ENCODE assay signal across 2 cellular contexts in genomic region chr19:2050349-2050990, GRCh38.
TF ChIP-seq lines count a peak whose summit lies in the region.

No MANE protein-coding gene starts in this region.

TF ChIP-seq in endothelial cell of umbilical vein, 7 proteins besides CTCF, POLR2A, EP300 and RAD21:
- TF ChIP-seq POLR2AphosphoS5 (IDR thresholded peaks at IDR 0.05; ENCODE audit: insufficient read depth, low read depth, low read length) (no peak), FOS (IDR thresholded peaks at IDR 0.05; ENCODE audit: borderline replicate concordance, insufficient read depth, low read length) (no peak), EZH2 (IDR thresholded peaks at IDR 0.05; ENCODE audit: borderline replicate concordance, low read depth, low read length, severe bottlenecking) (no peak), MAX (IDR thresholded peaks at IDR 0.05; ENCODE audit: insufficient read depth, insufficient read length) (no peak), JUN (IDR thresholded peaks at IDR 0.05; ENCODE audit: borderline replicate concordance, insufficient read depth, insufficient read length, low read depth) (no peak), MYC (IDR thresholded peaks at IDR 0.05; ENCODE audit: low read depth, low read length) (no peak), GATA2 (IDR thresholded peaks at IDR 0.05; ENCODE audit: insufficient read depth, insufficient read length, low read depth, low read length) (no peak)

TF ChIP-seq in neural cell, 6 proteins besides CTCF, POLR2A, EP300 and RAD21:
- TF ChIP-seq TAF1 (IDR thresholded peaks at IDR 0.05; ENCODE audit: low read depth): no peak
- TF ChIP-seq REST (IDR thresholded peaks at IDR 0.05; ENCODE audit: borderline replicate concordance): no peak
